ENCODE assay signal across 19 cellular contexts in the genomic region with DNA sequence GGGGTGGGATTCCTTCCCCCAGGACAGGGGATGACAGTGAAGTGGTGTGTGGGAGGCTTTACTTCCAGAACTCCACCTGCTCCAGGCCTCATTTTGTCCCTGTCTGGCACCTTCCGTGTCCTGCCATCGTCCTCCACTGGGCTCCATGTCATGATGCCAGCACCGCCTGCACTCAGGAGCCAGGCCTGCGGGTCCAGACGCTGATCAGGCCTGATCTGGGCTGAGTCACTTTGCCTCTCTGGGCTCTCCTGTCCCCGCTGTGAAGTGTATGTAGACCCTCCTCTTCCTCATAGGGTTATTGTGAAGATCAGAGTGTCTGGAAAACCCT. TPM values are rescaled to one million over a fixed set of nuclear protein-coding genes. Genes with fewer than 3 reads are reported as not detected.
DNase-seq lines count a peak whose midpoint lies in the region; ATAC-seq, FAIRE-seq and TF ChIP-seq lines count a peak whose summit lies in the region.
"Had no signal": no experiment of that assay in that cellular context is flagged by ENCODE, and none has a peak within 500 bp of the region (broad histone marks: within the 10 kb centered on the region; RNA-seq: fewer than 3 reads in every experiment).

No MANE protein-coding gene starts in this region.

- H4K8ac ChIP-seq in H9 (replicated peaks; ENCODE audit: insufficient read length, low read depth, low read length), result no peak overlapping the region
- no peak overlapping the region for H4K8ac ChIP-seq in mesenchymal stem cell (ENCODE audit: low read length)

- H3K23me2 ChIP-seq in H9 (ENCODE audit: insufficient read length, low read depth, low read length, poor library complexity, severe bottlenecking), result peaks cover 3% of the 10 kb centered on the region

- H3K9me3 Mint-ChIP-seq in H9 (no peaks in the 10 kb centered on the region; a peak in 1 of 5 replicates), astrocyte (ENCODE audit: unreplicated experiment) (no peaks in the 10 kb centered on the region)
- no peaks in the 10 kb centered on the region for H3K9me3 Mint-ChIP-seq in stimulated activated naive B cell treated with anti-CD40 and anti-IgM and Interleukin-4, amounts not matched to agents 10 μg/mL and 1 μg/mL and 100 μg/mL, for 72 hours

- H4K20me1 ChIP-seq in H9 (ENCODE audit: control insufficient read depth, insufficient read depth, insufficient read length) (peaks cover 2% of the 10 kb centered on the region), astrocyte (ENCODE audit: insufficient read depth, low read length) (peaks cover 8% of the 10 kb centered on the region)

- H3K23ac ChIP-seq in H9 (ENCODE audit: insufficient read length, low read depth, low read length) (no peak overlapping the region), mesenchymal stem cell (ENCODE audit: low read length in 2 of 2) (no peak overlapping the region)

- H3K27me3 ChIP-seq in H9 (ENCODE audit: insufficient read depth, low read length), result no peaks in the 10 kb centered on the region
- H3K27me3 ChIP-seq in astrocyte (ENCODE audit: insufficient read depth, low read length), result no peaks in the 10 kb centered on the region
- no peaks in the 10 kb centered on the region for H3K27me3 ChIP-seq in mesenchymal stem cell (ENCODE audit: control insufficient read depth in 1 of 2, insufficient read depth in 1 of 2, low read length in 2 of 2)

- H2BK5ac ChIP-seq in H9 (ENCODE audit: insufficient read length, low read length) (no peak overlapping the region), mesenchymal stem cell (ENCODE audit: low read depth, low read length, poor library complexity, severe bottlenecking) (no peak overlapping the region)

- no peak overlapping the region for H3K56ac ChIP-seq in H9 (ENCODE audit: insufficient read length, low read depth, low read length)

- H3T11ph ChIP-seq in H9 (ENCODE audit: low read length), result no peak overlapping the region

- H3K14ac ChIP-seq in H9 (ENCODE audit: insufficient read depth, low read length), result no peak overlapping the region
- H3K14ac ChIP-seq in mesenchymal stem cell (ENCODE audit: low read length in 2 of 2), result no peak overlapping the region

- H3K36me3 Mint-ChIP-seq in H9 (ENCODE audit: insufficient read depth in 1 of 3, low read depth in 3 of 3) (peaks cover 22 to 56% (median 52%) of the 10 kb centered on the region in 3 experiments; a peak in 6 of 7 replicates), astrocyte (ENCODE audit: low read depth, unreplicated experiment) (peaks cover 31% of the 10 kb centered on the region)
- H3K36me3 Mint-ChIP-seq in stimulated activated naive B cell treated with anti-CD40 and anti-IgM and Interleukin-4, amounts not matched to agents 10 μg/mL and 1 μg/mL and 100 μg/mL, for 72 hours, result peaks cover 50% of the 10 kb centered on the region in 2 donors

- DNase-seq in H9 (no peak), astrocyte (ENCODE audit: low read depth) (no peak), mesenchymal stem cell (no peak), NCI-H1417 treated with DMSO at 0.1 percent for 48 hours (lab: John Stamatoyannopoulos, UW) (no peak), NCI-H1417 (lab: John Stamatoyannopoulos, UW) (no peak), posterior vena cava (ENCODE audit: low spot score) (no peak)
- DNase-seq in stimulated activated naive B cell treated with anti-CD40 and anti-IgM and Interleukin-4, amounts not matched to agents 10 μg/mL and 1 μg/mL and 100 μg/mL, for 72 hours, result no peak
- DNase-seq: ACHN, AML-193, Caco-2, GF-D8, NCI-H1092 treated with DMSO at 0.1 percent for 48 hours, NCI-H187 treated with DMSO at 0.1 percent for 48 hours, NCI-H2227 treated with DMSO at 0.1 percent for 48 hours, NCI-H82, OCI-M1 had no signal

- no peak overlapping the region for H4K5ac ChIP-seq in H9 (ENCODE audit: insufficient read length, low read depth, low read length)

- no peaks in the 10 kb centered on the region for H3K27me3 Mint-ChIP-seq in H9 (ENCODE audit: low read depth)
- H3K27me3 Mint-ChIP-seq in astrocyte (ENCODE audit: low read depth, unreplicated experiment), result no peaks in the 10 kb centered on the region
- H3K27me3 Mint-ChIP-seq in stimulated activated naive B cell treated with anti-CD40 and anti-IgM and Interleukin-4, amounts not matched to agents 10 μg/mL and 1 μg/mL and 100 μg/mL, for 72 hours, result no peaks in the 10 kb centered on the region

- ATAC-seq in stimulated activated naive B cell treated with anti-CD40 and anti-IgM and Interleukin-4, amounts not matched to agents 10 μg/mL and 1 μg/mL and 100 μg/mL, for 72 hours (replicated peaks), result no peak
- ATAC-seq: K562 had no signal

- peak overlapping the region; percentile 22 to 90 (median 53); a peak in 3 of 7 replicates for H3K27ac Mint-ChIP-seq in H9
- H3K27ac Mint-ChIP-seq in astrocyte (ENCODE audit: unreplicated experiment), result peak overlapping the region; percentile 43
- peak overlapping the region; percentile 73 for H3K27ac Mint-ChIP-seq in stimulated activated naive B cell treated with anti-CD40 and anti-IgM and Interleukin-4, amounts not matched to agents 10 μg/mL and 1 μg/mL and 100 μg/mL, for 72 hours

- H2BK20ac ChIP-seq in H9 (ENCODE audit: low read depth, low read length, poor library complexity, severe bottlenecking), result no peak overlapping the region

- no peaks in the 10 kb centered on the region for H3K9me3 ChIP-seq in H9 (ENCODE audit: control insufficient read depth, low read depth, low read length)
- no peaks in the 10 kb centered on the region for H3K9me3 ChIP-seq in astrocyte (ENCODE audit: insufficient read depth, low read depth, low read length)
- H3K9me3 ChIP-seq in mesenchymal stem cell (ENCODE audit: control insufficient read depth, low read length), result no peaks in the 10 kb centered on the region
- H3K9me3 ChIP-seq: Caco-2 had no signal

- TF ChIP-seq CTCF in H9 (conservative IDR thresholded peaks at IDR 0.05), result no peak
- TF ChIP-seq CTCF in astrocyte (IDR thresholded peaks at IDR 0.05; ENCODE audit: insufficient read depth, low read depth, low read length), result no peak

- H3K79me2 ChIP-seq in H9 (ENCODE audit: insufficient read depth, low read length) (no peaks in the 10 kb centered on the region), astrocyte (ENCODE audit: insufficient read depth, low read length) (no peaks in the 10 kb centered on the region)

- no peak overlapping the region for H2BK15ac ChIP-seq in H9 (ENCODE audit: low read depth, low read length)
- no peak overlapping the region for H2BK15ac ChIP-seq in mesenchymal stem cell (ENCODE audit: low read depth, poor library complexity, severe bottlenecking)

- H3K4me2 ChIP-seq in H9 (ENCODE audit: insufficient read depth, insufficient read length, low read length), result no peak overlapping the region
- H3K4me2 ChIP-seq in astrocyte (ENCODE audit: low read length), result no peak overlapping the region
- H3K4me2 ChIP-seq in mesenchymal stem cell (ENCODE audit: low read length, poor library complexity, severe bottlenecking), result no peak overlapping the region

- no peaks in the 10 kb centered on the region for H3K79me1 ChIP-seq in H9 (ENCODE audit: insufficient read depth, low read depth, low read length, poor library complexity, severe bottlenecking)
- H3K79me1 ChIP-seq in mesenchymal stem cell (replicated peaks; ENCODE audit: low read length, poor library complexity, severe bottlenecking), result peaks cover 15% of the 10 kb centered on the region

- H3K27ac ChIP-seq in H9 (ENCODE audit: insufficient read length, low read depth, low read length), result no peak overlapping the region
- no peak overlapping the region for H3K27ac ChIP-seq in astrocyte (ENCODE audit: low read depth, low read length)
- H3K27ac ChIP-seq in mesenchymal stem cell (ENCODE audit: low read length, poor library complexity, severe bottlenecking), result no peak overlapping the region

- H2BK120ac ChIP-seq in H9 (ENCODE audit: low read depth, low read length, poor library complexity, severe bottlenecking), result no peak overlapping the region
- H2BK120ac ChIP-seq in mesenchymal stem cell (ENCODE audit: low read depth, low read length), result no peak overlapping the region

- no CpG with 5 or more reads among the region's 6 CpGs for WGBS in H9 (ENCODE audit: extremely low coverage, insufficient read length, low lambda C conversion rate)
- WGBS in mesenchymal stem cell, result 96% methylated on average over 6 of the region's 6 CpGs

- H3K18ac ChIP-seq in H9 (ENCODE audit: insufficient read length, low read depth, low read length) (no peak overlapping the region), mesenchymal stem cell (ENCODE audit: low read depth in 1 of 2, low read length in 2 of 2) (no peak overlapping the region)

- H3K4ac ChIP-seq in H9 (ENCODE audit: low read depth, low read length) (no peak overlapping the region), mesenchymal stem cell (ENCODE audit: low read depth in 1 of 2, low read length in 2 of 2) (no peak overlapping the region)

- H2BK12ac ChIP-seq in H9 (ENCODE audit: insufficient read length, low read depth, low read length) (no peak overlapping the region), mesenchymal stem cell (ENCODE audit: low read length in 2 of 2) (no peak overlapping the region)

- no peak for FAIRE-seq in astrocyte (lab: Jason Lieb, UNC)
- FAIRE-seq: H1, K562 had no signal

- H2AK5ac ChIP-seq in H9 (ENCODE audit: insufficient read length, low read length), result no peak overlapping the region
- H2AK5ac ChIP-seq in mesenchymal stem cell (ENCODE audit: low read length, severe bottlenecking), result no peak overlapping the region

- H3K4me1 Mint-ChIP-seq in H9 (peaks cover 7 to 34% of the 10 kb centered on the region in 2 experiments), astrocyte (ENCODE audit: low read depth, unreplicated experiment) (peaks cover 2% of the 10 kb centered on the region)
- H3K4me1 Mint-ChIP-seq in stimulated activated naive B cell treated with anti-CD40 and anti-IgM and Interleukin-4, amounts not matched to agents 10 μg/mL and 1 μg/mL and 100 μg/mL, for 72 hours, result peaks cover 13 to 16% of the 10 kb centered on the region in 2 donors

- no peak overlapping the region for H2AFZ ChIP-seq in H9 (ENCODE audit: low read length)
- H2AFZ ChIP-seq in astrocyte (ENCODE audit: low read depth, low read length), result no peak overlapping the region
- no peak overlapping the region for H2AFZ ChIP-seq in mesenchymal stem cell (ENCODE audit: low read depth, low read length)

- no peak overlapping the region for H3K4me3 ChIP-seq in astrocyte (ENCODE audit: insufficient read depth, low read depth, low read length)
- H3K4me3 ChIP-seq in mesenchymal stem cell (ENCODE audit: insufficient read depth in 1 of 2, low read depth in 1 of 2, low read length in 2 of 2), result no peak overlapping the region
- H3K4me3 ChIP-seq: K562 had no signal

- H4K91ac ChIP-seq in H9 (ENCODE audit: insufficient read length, low read depth, low read length), result no peak overlapping the region
- H4K91ac ChIP-seq in mesenchymal stem cell (ENCODE audit: low read length), result peak overlapping the region; percentile 11

- H3K4me3 Mint-ChIP-seq in H9 (peak overlapping the region in 1 of 2 experiments; percentile 34; a peak in 2 of 5 replicates), astrocyte (ENCODE audit: unreplicated experiment) (no peak overlapping the region)
- H3K4me3 Mint-ChIP-seq in stimulated activated naive B cell treated with anti-CD40 and anti-IgM and Interleukin-4, amounts not matched to agents 10 μg/mL and 1 μg/mL and 100 μg/mL, for 72 hours, result no peak overlapping the region

- H3K36me3 ChIP-seq in astrocyte (ENCODE audit: insufficient read depth, low read length) (peaks cover 12% of the 10 kb centered on the region), mesenchymal stem cell (ENCODE audit: control insufficient read depth in 1 of 2, insufficient read depth in 2 of 2, low read depth in 1 of 2, low read length in 2 of 2) (peaks cover 82 to 99% of the 10 kb centered on the region in 2 experiments)

- intact Hi-C loops in posterior vena cava (cut with DNase I), result loop anchor here in 1 of 2 donors (5.0 kb wide), 1 partner anchor 36 kb away; the partner anchor contains the start of gene AP2A1

- H3K4me1 ChIP-seq in H9 (ENCODE audit: insufficient read depth, low read length), result no peaks in the 10 kb centered on the region
- H3K4me1 ChIP-seq in astrocyte (ENCODE audit: insufficient read depth, low read length), result no peaks in the 10 kb centered on the region
- peaks cover 7% of the 10 kb centered on the region for H3K4me1 ChIP-seq in mesenchymal stem cell (ENCODE audit: control insufficient read depth, insufficient read depth, low read depth, low read length)
- H3K4me1 ChIP-seq: Caco-2 had no signal

- H3K9ac ChIP-seq in H9 (ENCODE audit: extremely low read depth, insufficient read length, low read length) (no peak overlapping the region), astrocyte (ENCODE audit: low read length) (no peak overlapping the region), mesenchymal stem cell (ENCODE audit: low read length) (no peak overlapping the region)

RNA-seq across cellular contexts. Expression of gene FUZ, which starts 9.6 kb away (rescaled TPM):
- total RNA-seq in H9 (2021) (25.1 and 29.7 TPM in 2 replicates), astrocyte (8.9 and 9.8 TPM in 2 replicates), posterior vena cava (10 to 100 TPM in 1 of 2 donors, 1 to 10 TPM in 1; 6.9 to 12.2 TPM)
- polyA plus RNA-seq in mesenchymal stem cell (2013, experiment 1 of 2), result 5.5 TPM
- polyA plus RNA-seq in mesenchymal stem cell (2013, experiment 2 of 2), result 5.0 TPM

RNA-seq across cellular contexts. Expression of gene MED25, which starts 14.6 kb away (rescaled TPM):
- 76.7 and 77.5 TPM in 2 replicates for total RNA-seq in H9 (2021)
- total RNA-seq in astrocyte, result 61.3 and 72.2 TPM in 2 replicates
- 33.3 TPM for polyA plus RNA-seq in mesenchymal stem cell (2013, experiment 1 of 2)
- 33.3 TPM for polyA plus RNA-seq in mesenchymal stem cell (2013, experiment 2 of 2)
- total RNA-seq in posterior vena cava, result 10 to 100 TPM; 25.6 to 25.9 TPM

RNA-seq across cellular contexts. Expression of gene AP2A1, which starts 36.7 kb away (rescaled TPM):
- 108 and 109 TPM in 2 replicates for total RNA-seq in H9 (2021)
- 163 and 168 TPM in 2 replicates for total RNA-seq in astrocyte
- polyA plus RNA-seq in mesenchymal stem cell (2013, experiment 1 of 2), result 89.2 TPM
- 87.9 TPM for polyA plus RNA-seq in mesenchymal stem cell (2013, experiment 2 of 2)
- total RNA-seq in posterior vena cava, result 10 to 100 TPM; 81.7 to 88.1 TPM

RNA-seq across cellular contexts. Expression of gene TSKS, which starts 40.4 kb away (rescaled TPM):
- total RNA-seq in H9 (2021) (0.28 and 0.37 TPM in 2 replicates), astrocyte (not detected in 2 replicates), posterior vena cava (1 to 10 TPM; 2.0 to 2.7 TPM)
- not detected for polyA plus RNA-seq in mesenchymal stem cell (2013, experiment 1 of 2)
- not detected for polyA plus RNA-seq in mesenchymal stem cell (2013, experiment 2 of 2)
- total RNA-seq: Caco-2, H1, RPMI7951 had no signal

RNA-seq across cellular contexts. Expression of gene PTOV1, which starts 47.5 kb away (rescaled TPM):
- total RNA-seq in H9 (2021) (309 and 317 TPM in 2 replicates), astrocyte (162 and 172 TPM in 2 replicates), posterior vena cava (10 to 100 TPM; 78.7 to 95.2 TPM)
- polyA plus RNA-seq in mesenchymal stem cell (2013, experiment 1 of 2), result 141 TPM
- 146 TPM for polyA plus RNA-seq in mesenchymal stem cell (2013, experiment 2 of 2)
